In genomic region chr2:32851777-32852439, GRCh38 we compare ENCODE assay signal across 32 cellular contexts.
"Had no signal": no experiment of that assay in that cellular context is flagged by ENCODE, and none has a peak within 500 bp of the region (broad histone marks: within the 10 kb centered on the region; RNA-seq: fewer than 3 reads in every experiment).

No MANE protein-coding gene starts in this region.

- H3K4me2 ChIP-seq: KMS-11 had no signal

- DNase-seq: activated B cell treated with CpG ODN at 0.5 μM for 24 hours; activated CD4-positive, alpha-beta memory T cell treated with anti-CD3 and anti-CD28 coated beads for 36 hours; activated CD4-positive, alpha-beta T cell treated with anti-CD3 and anti-CD28 coated beads for 4 hours; activated CD4-positive, alpha-beta T cell treated with anti-CD3 and anti-CD28 coated beads, Interleukin-2, amount 50 U/mL, for 1 hour; activated CD4-positive, CD25-positive, alpha-beta regulatory T cell treated with anti-CD3 and anti-CD28 coated beads, Interleukin-2, amount 50 U/mL, for 72 hours; activated CD8-positive, alpha-beta memory T cell treated with anti-CD3 and anti-CD28 coated beads, Interleukin-2, amount 50 U/mL, for 4 hours; activated effector memory CD4-positive, alpha-beta T cell treated with Interleukin-2 at 50 U/mL for 16 hours; activated naive CD4-positive, alpha-beta T cell treated with anti-CD3 and anti-CD28 coated beads, Interleukin-2, amount 10 ng/mL, durations not matched to agents 7 days and 5 days; activated naive CD8-positive, alpha-beta T cell treated with anti-CD3 and anti-CD28 coated beads, Interleukin-2, amount 50 U/mL, for 24 hours; activated T-cell treated with anti-CD3 and anti-CD28 coated beads, Interleukin-2, amount 50 U/mL, for 48 hours; amniotic stem cell; aorta; brain microvascular endothelial cell; central memory CD4-positive, alpha-beta T cell; NCI-H1092 treated with DMSO at 0.1 percent for 48 hours; NCI-H146; NCI-H187; NCI-H2029 treated with DMSO at 0.1 percent for 48 hours; NCI-H2107; NCI-H2171; NCI-H2227 treated with DMSO at 0.1 percent for 48 hours; NCI-H446; NCI-H524; SHP77 treated with DMSO at 0.1 percent for 48 hours; SW 1271; T-helper 1 cell; T-helper 2 cell; T-helper 9 cell had no signal

- H3K9me3 ChIP-seq: SJSA1 had no signal

- H3K9ac ChIP-seq: KMS-11 had no signal

- H3K36me3 ChIP-seq: brain microvascular endothelial cell, SJSA1 had no signal

- H3K27me3 ChIP-seq: brain microvascular endothelial cell, SJSA1 had no signal

- ATAC-seq: activated naive CD8-positive, alpha-beta T cell treated with anti-CD3 and anti-CD28 coated beads, Interleukin-2, amount 50 U/mL, for 24 hours; Panc1 had no signal

- H3K27ac ChIP-seq: brain microvascular endothelial cell, KMS-11, SJSA1, VCaP had no signal

- H3K4me3 ChIP-seq: SJSA1 had no signal
